ENCODE assay signal across 1 cellular context in genomic region chr17:63600569-63601438, GRCh38.
TF ChIP-seq lines count a peak whose summit lies in the region.

TSS of gene TACO1 (plus strand) at chr17:63600895. CDS start at chr17:63601084, 189 bp downstream.

TF ChIP-seq in HepG2, 621 proteins besides CTCF, POLR2A, EP300 and RAD21 (continued from another document and continues in another):
- peak; percentile 95 for TF ChIP-seq ZBTB40 (IDR thresholded peaks at IDR 0.05)
- TF ChIP-seq ZBTB40 (CRISPR knock-in tag; IDR thresholded peaks at IDR 0.05), result peak; percentile 94
- peak; percentile 96 for TF ChIP-seq SAP130 (CRISPR knock-in tag; IDR thresholded peaks at IDR 0.05; ENCODE audit: low read depth)
- TF ChIP-seq SNRNP70 (IDR thresholded peaks at IDR 0.05; ENCODE audit: low read depth, low read length), result no peak
- no peak for TF ChIP-seq ZFP82 (CRISPR knock-in tag; IDR thresholded peaks at IDR 0.05; ENCODE audit: borderline replicate concordance)
- peak; percentile 91; the same call in 1 of the 2 replicates for TF ChIP-seq ZNF790 (CRISPR knock-in tag; IDR thresholded peaks at IDR 0.05; ENCODE audit: borderline replicate concordance)
- TF ChIP-seq ZNF784 (CRISPR knock-in tag; IDR thresholded peaks at IDR 0.05; ENCODE audit: borderline replicate concordance), result peak; percentile 49; the same call in 1 of the 2 replicates
- no peak; the same call in 1 of the 2 replicates for TF ChIP-seq ZNF367 (CRISPR knock-in tag; IDR thresholded peaks at IDR 0.05; ENCODE audit: borderline replicate concordance)
- no peak for TF ChIP-seq ZNF207 (IDR thresholded peaks at IDR 0.05; ENCODE audit: borderline replicate concordance)
- TF ChIP-seq ZNF160 (CRISPR knock-in tag; IDR thresholded peaks at IDR 0.05), result no peak; the same call in 1 of the 2 replicates
- TF ChIP-seq GFI1 (CRISPR knock-in tag; IDR thresholded peaks at IDR 0.05; ENCODE audit: borderline replicate concordance), result peak; percentile 57
- no peak for TF ChIP-seq RAD51 (IDR thresholded peaks at IDR 0.05; ENCODE audit: borderline replicate concordance)
- TF ChIP-seq ZNF281 (CRISPR knock-in tag; IDR thresholded peaks at IDR 0.05; ENCODE audit: borderline replicate concordance), result peak; percentile 44; the same call in 1 of the 2 replicates
- no peak for TF ChIP-seq GMEB2 (CRISPR knock-in tag; IDR thresholded peaks at IDR 0.05; ENCODE audit: low read depth)
- peak; percentile 95 for TF ChIP-seq THAP9 (CRISPR knock-in tag; IDR thresholded peaks at IDR 0.05; ENCODE audit: borderline replicate concordance)
- peak; percentile 87 for TF ChIP-seq ZNF292 (CRISPR knock-in tag; IDR thresholded peaks at IDR 0.05; ENCODE audit: borderline replicate concordance, low read depth)
- peak; percentile 73; the same call in 1 of the 2 replicates for TF ChIP-seq ZNF557 (CRISPR knock-in tag; IDR thresholded peaks at IDR 0.05)
- no peak for TF ChIP-seq MBNL3 (CRISPR knock-in tag; conservative IDR thresholded peaks at IDR 0.05)
- TF ChIP-seq SIX4 (CRISPR knock-in tag; IDR thresholded peaks at IDR 0.05), result peak; percentile 86
- no peak for TF ChIP-seq ATRX (CRISPR knock-in tag; IDR thresholded peaks at IDR 0.05; ENCODE audit: borderline replicate concordance)
- TF ChIP-seq ZNF383 (CRISPR knock-in tag; IDR thresholded peaks at IDR 0.05; ENCODE audit: borderline replicate concordance), result no peak
- TF ChIP-seq GPBP1L1 (CRISPR knock-in tag; IDR thresholded peaks at IDR 0.05), result no peak
- no peak for TF ChIP-seq CENPT (CRISPR knock-in tag; IDR thresholded peaks at IDR 0.05; ENCODE audit: low read depth)
- peak; percentile 92; the same call in 1 of the 2 replicates for TF ChIP-seq CREB3 (CRISPR knock-in tag; IDR thresholded peaks at IDR 0.05)
- TF ChIP-seq GZF1 (CRISPR knock-in tag; IDR thresholded peaks at IDR 0.05), result peak; percentile 88; the same call in 1 of the 2 replicates
- TF ChIP-seq ZNF235 (CRISPR knock-in tag; IDR thresholded peaks at IDR 0.05; ENCODE audit: borderline replicate concordance), result peak; percentile 75; the same call in 1 of the 2 replicates
- 0 out of 2 replicates have a peak, but pooled peaks have one; percentile 23 for TF ChIP-seq ZNF839 (CRISPR knock-in tag; IDR thresholded peaks at IDR 0.05; ENCODE audit: borderline replicate concordance)
- TF ChIP-seq ELF1 (CRISPR knock-in tag; IDR thresholded peaks at IDR 0.05), result peak; percentile 88
- TF ChIP-seq RBM22 (optimal IDR thresholded peaks at IDR 0.05; ENCODE audit: low read length), result peak; percentile 90
- peak; percentile 84 for TF ChIP-seq ZBTB33 (CRISPR knock-in tag; IDR thresholded peaks at IDR 0.05)
- TF ChIP-seq HNRNPLL (IDR thresholded peaks at IDR 0.05; ENCODE audit: low read depth, low read length, poor library complexity, severe bottlenecking), result peak; percentile 87
- TF ChIP-seq ZNF205 (CRISPR knock-in tag; IDR thresholded peaks at IDR 0.05), result peak; percentile 98
- TF ChIP-seq RFXAP (CRISPR knock-in tag; IDR thresholded peaks at IDR 0.05; ENCODE audit: borderline replicate concordance), result peak; percentile 96
- TF ChIP-seq ZFAT (CRISPR knock-in tag; conservative IDR thresholded peaks at IDR 0.05), result no peak
